8 cellular contexts compared by ENCODE assay signal in the genomic region with DNA sequence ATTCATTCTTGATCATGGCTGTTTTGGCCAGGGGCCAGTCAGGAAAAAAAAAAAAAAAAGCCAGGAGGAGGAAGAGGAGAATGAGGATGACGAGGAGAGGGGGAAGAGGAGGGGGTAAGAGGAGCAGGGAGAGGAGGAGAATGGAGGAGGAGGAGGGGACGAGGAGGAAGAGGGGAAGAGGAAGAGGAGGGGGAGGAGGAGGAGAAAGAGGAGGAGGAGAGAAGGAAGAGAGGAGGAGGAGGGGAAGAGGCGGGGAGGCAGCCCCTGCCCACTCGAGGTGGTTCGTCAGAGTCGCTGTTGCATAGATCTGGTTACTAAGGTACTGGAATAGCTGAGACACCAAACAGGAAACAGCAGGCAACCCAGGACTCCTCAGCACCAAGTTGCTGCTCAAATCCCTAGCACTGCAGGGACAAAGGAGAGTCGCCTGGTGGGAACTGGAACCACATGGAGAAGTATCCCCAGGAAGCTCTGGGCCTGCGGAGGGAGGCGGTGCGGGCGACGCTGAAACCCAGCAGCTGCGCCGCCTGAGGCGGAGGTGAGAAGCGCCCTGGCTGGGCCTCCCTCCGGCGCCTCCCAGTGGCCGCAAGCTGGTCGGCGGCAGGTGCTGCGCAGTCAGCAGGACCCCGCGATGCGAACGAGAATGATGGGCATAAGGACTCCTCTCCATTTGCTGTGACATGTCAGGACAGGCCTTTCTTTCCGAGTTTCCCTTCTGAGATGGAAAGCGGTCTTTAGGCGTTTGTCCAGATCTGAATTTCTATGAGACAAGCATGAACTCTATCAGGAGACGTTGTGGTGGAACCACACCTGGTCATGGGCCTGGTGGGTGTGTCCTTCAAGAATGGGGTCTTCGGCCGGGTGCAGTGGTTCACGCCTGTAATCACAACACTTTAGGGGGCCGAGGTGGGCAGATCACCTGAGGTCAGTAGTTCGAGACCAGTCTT. TPM values are rescaled to one million over a fixed set of nuclear protein-coding genes. Genes with fewer than 3 reads are reported as not detected.
A peak's percentile ranks its signal among the peaks of the same experiment; 100 is the strongest.
DNase-seq lines count a peak whose midpoint lies in the region; ATAC-seq and TF ChIP-seq lines count a peak whose summit lies in the region.

No MANE protein-coding gene starts in this region.

- peak; percentile 80 for ATAC-seq in GM19023 (IDR thresholded peaks at IDR 0.05; ENCODE audit: unreplicated experiment)
- ATAC-seq in Panc1: peak; percentile 97
- peak; percentile 92 to 93 for ATAC-seq in natural killer cell treated with Interleukin-12 subunit alpha and Interleukin-12 subunit beta and Interleukin-15 and Interleukin-18, amount 100 ng/mL, for 72 hours
- ATAC-seq in stimulated activated naive B cell treated with anti-CD40 and anti-IgM and Interleukin-4, amounts not matched to agents 10 μg/mL and 1 μg/mL and 100 μg/mL, for 72 hours (replicated peaks): peak; percentile 98

- H3K36me3 ChIP-seq in ACC112 (ENCODE audit: insufficient read depth, low read length) (no peaks in the 10 kb centered on the region), Panc1 (ENCODE audit: control insufficient read depth, insufficient read depth, low read length) (no peaks in the 10 kb centered on the region)

- peaks cover 25% of the 10 kb centered on the region for H3K4me1 ChIP-seq in ACC112 (ENCODE audit: control insufficient read depth, insufficient read depth, low read length, unreplicated experiment)
- H3K4me1 ChIP-seq in Panc1 (ENCODE audit: control insufficient read depth, insufficient read depth, low read length): no peaks in the 10 kb centered on the region

- DNase-seq in HK-2 (ENCODE audit: unreplicated experiment) (peak; percentile 50), Panc1 (ENCODE audit: low read depth, low spot score) (peak; percentile 32), fibroblast of pulmonary artery (ENCODE audit: low read depth) (peak; percentile 73)
- DNase-seq in activated T-helper 2 cell treated with anti-CD3 and anti-CD28 coated beads, Interferon-gamma antibody, Interleukin-2, Interleukin-4, amounts not matched to agents 10 μg/mL and 5 μg/mL and 100 μg/mL, durations not matched to agents 14 hours and 24 hours and 36 hours (ENCODE audit: low spot score): peak; percentile 68
- peak; percentile 80 for DNase-seq in natural killer cell treated with Interleukin-12 subunit alpha and Interleukin-12 subunit beta and Interleukin-15 and Interleukin-18, amount 100 ng/mL, for 72 hours (ENCODE audit: low spot score)
- peak; percentile 56 for DNase-seq in stimulated activated naive B cell treated with anti-CD40 and anti-IgM and Interleukin-4, amounts not matched to agents 10 μg/mL and 1 μg/mL and 100 μg/mL, for 72 hours

- H3K27me3 Mint-ChIP-seq in activated T-helper 2 cell treated with anti-CD3 and anti-CD28 coated beads, Interferon-gamma antibody, Interleukin-2, Interleukin-4, amounts not matched to agents 10 μg/mL and 5 μg/mL and 100 μg/mL, durations not matched to agents 14 hours and 24 hours and 36 hours (ENCODE audit: low read depth): peaks cover 12% of the 10 kb centered on the region
- H3K27me3 Mint-ChIP-seq in natural killer cell treated with Interleukin-12 subunit alpha and Interleukin-12 subunit beta and Interleukin-15 and Interleukin-18, amount 100 ng/mL, for 72 hours: no peaks in the 10 kb centered on the region
- peaks cover 0 to 14% of the 10 kb centered on the region in 2 donors for H3K27me3 Mint-ChIP-seq in stimulated activated naive B cell treated with anti-CD40 and anti-IgM and Interleukin-4, amounts not matched to agents 10 μg/mL and 1 μg/mL and 100 μg/mL, for 72 hours

- peak overlapping the region; percentile 80 for H2AFZ ChIP-seq in ACC112 (ENCODE audit: low read length, unreplicated experiment)

- H3K27ac ChIP-seq in ACC112 (ENCODE audit: low read depth, low read length) (peak overlapping the region; percentile 7; the same call in 1 of the 2 replicates), Panc1 (ENCODE audit: low read length) (no peak overlapping the region)

- CTCF ChIA-PET in Panc1 (lab: Charles Lee): interaction anchor here (0.6 to 2.3 kb wide), 5 partner anchors 10 to 141 kb away, joined by 3 to 26 read pairs (median 5); a partner anchor contains a TSS

- H3K79me2 ChIP-seq in ACC112 (ENCODE audit: control insufficient read depth, insufficient read depth, low read length, unreplicated experiment): no peaks in the 10 kb centered on the region

- TF ChIP-seq CTCF in Panc1 (IDR thresholded peaks at IDR 0.05): peak; percentile 95
- TF ChIP-seq CTCF in fibroblast of pulmonary artery (IDR thresholded peaks at IDR 0.05; ENCODE audit: low read length, missing control alignments): peak; percentile 96

- peaks cover 14% of the 10 kb centered on the region for H3K4me1 Mint-ChIP-seq in activated T-helper 2 cell treated with anti-CD3 and anti-CD28 coated beads, Interferon-gamma antibody, Interleukin-2, Interleukin-4, amounts not matched to agents 10 μg/mL and 5 μg/mL and 100 μg/mL, durations not matched to agents 14 hours and 24 hours and 36 hours (ENCODE audit: low read depth)
- H3K4me1 Mint-ChIP-seq in natural killer cell treated with Interleukin-12 subunit alpha and Interleukin-12 subunit beta and Interleukin-15 and Interleukin-18, amount 100 ng/mL, for 72 hours (ENCODE audit: low read depth in 2 of 2): peaks cover 4 to 10% of the 10 kb centered on the region in 2 donors
- peaks cover 9 to 15% of the 10 kb centered on the region in 2 donors for H3K4me1 Mint-ChIP-seq in stimulated activated naive B cell treated with anti-CD40 and anti-IgM and Interleukin-4, amounts not matched to agents 10 μg/mL and 1 μg/mL and 100 μg/mL, for 72 hours

- no TSS peak for BruUV-seq in Panc1 (replicated peaks; lab: Mats Ljungman, UMichigan)

- H3K27me3 ChIP-seq in ACC112 (ENCODE audit: insufficient read depth, low read length) (no peaks in the 10 kb centered on the region), Panc1 (ENCODE audit: control insufficient read depth, insufficient read depth, low read length) (0 out of 2 replicates have a peak, but pooled peaks cover 2% of the 10 kb centered on the region)

- intact Hi-C loops in Panc1 (cut with micrococcal nuclease; ENCODE audit: unreplicated experiment): loop anchor here (5.0 kb wide), 1 partner anchor 143 kb away; no protein-coding TSS in a partner anchor
- intact Hi-C loops in activated T-helper 2 cell treated with anti-CD3 and anti-CD28 coated beads, Interferon-gamma antibody, Interleukin-2, Interleukin-4, amounts not matched to agents 10 μg/mL and 5 μg/mL and 100 μg/mL, durations not matched to agents 14 hours and 24 hours and 36 hours (cut with micrococcal nuclease): loop anchor here (1.0 kb wide), 1 partner anchor 142 kb away; no protein-coding TSS in a partner anchor

- peak overlapping the region; percentile 40 for H3K4me3 Mint-ChIP-seq in activated T-helper 2 cell treated with anti-CD3 and anti-CD28 coated beads, Interferon-gamma antibody, Interleukin-2, Interleukin-4, amounts not matched to agents 10 μg/mL and 5 μg/mL and 100 μg/mL, durations not matched to agents 14 hours and 24 hours and 36 hours (ENCODE audit: low read depth)
- H3K4me3 Mint-ChIP-seq in natural killer cell treated with Interleukin-12 subunit alpha and Interleukin-12 subunit beta and Interleukin-15 and Interleukin-18, amount 100 ng/mL, for 72 hours: peak overlapping the region; percentile 34
- peak overlapping the region; percentile 63 to 75 for H3K4me3 Mint-ChIP-seq in stimulated activated naive B cell treated with anti-CD40 and anti-IgM and Interleukin-4, amounts not matched to agents 10 μg/mL and 1 μg/mL and 100 μg/mL, for 72 hours

- H3K4me3 ChIP-seq in ACC112 (ENCODE audit: low read depth, low read length) (peak overlapping the region; percentile 62), Panc1 (ENCODE audit: low read depth in 2 of 2, low read length in 2 of 2) (peak overlapping the region in 1 of 2 experiments; percentile 37; a peak in 2 of 4 replicates), fibroblast of pulmonary artery (replicated peaks; ENCODE audit: low read depth, low read length) (peak overlapping the region; percentile 37)

- H3K36me3 Mint-ChIP-seq in activated T-helper 2 cell treated with anti-CD3 and anti-CD28 coated beads, Interferon-gamma antibody, Interleukin-2, Interleukin-4, amounts not matched to agents 10 μg/mL and 5 μg/mL and 100 μg/mL, durations not matched to agents 14 hours and 24 hours and 36 hours (ENCODE audit: low read depth): no peaks in the 10 kb centered on the region
- H3K36me3 Mint-ChIP-seq in natural killer cell treated with Interleukin-12 subunit alpha and Interleukin-12 subunit beta and Interleukin-15 and Interleukin-18, amount 100 ng/mL, for 72 hours: no peaks in the 10 kb centered on the region
- no peaks in the 10 kb centered on the region for H3K36me3 Mint-ChIP-seq in stimulated activated naive B cell treated with anti-CD40 and anti-IgM and Interleukin-4, amounts not matched to agents 10 μg/mL and 1 μg/mL and 100 μg/mL, for 72 hours

- H3K27ac Mint-ChIP-seq in activated T-helper 2 cell treated with anti-CD3 and anti-CD28 coated beads, Interferon-gamma antibody, Interleukin-2, Interleukin-4, amounts not matched to agents 10 μg/mL and 5 μg/mL and 100 μg/mL, durations not matched to agents 14 hours and 24 hours and 36 hours: no peak overlapping the region
- H3K27ac Mint-ChIP-seq in natural killer cell treated with Interleukin-12 subunit alpha and Interleukin-12 subunit beta and Interleukin-15 and Interleukin-18, amount 100 ng/mL, for 72 hours: peak overlapping the region in 1 of 2 donors; percentile 67
- peak overlapping the region; percentile 65 for H3K27ac Mint-ChIP-seq in stimulated activated naive B cell treated with anti-CD40 and anti-IgM and Interleukin-4, amounts not matched to agents 10 μg/mL and 1 μg/mL and 100 μg/mL, for 72 hours

- H3K9me3 Mint-ChIP-seq in activated T-helper 2 cell treated with anti-CD3 and anti-CD28 coated beads, Interferon-gamma antibody, Interleukin-2, Interleukin-4, amounts not matched to agents 10 μg/mL and 5 μg/mL and 100 μg/mL, durations not matched to agents 14 hours and 24 hours and 36 hours: no peaks in the 10 kb centered on the region
- no peaks in the 10 kb centered on the region for H3K9me3 Mint-ChIP-seq in natural killer cell treated with Interleukin-12 subunit alpha and Interleukin-12 subunit beta and Interleukin-15 and Interleukin-18, amount 100 ng/mL, for 72 hours
- H3K9me3 Mint-ChIP-seq in stimulated activated naive B cell treated with anti-CD40 and anti-IgM and Interleukin-4, amounts not matched to agents 10 μg/mL and 1 μg/mL and 100 μg/mL, for 72 hours: no peaks in the 10 kb centered on the region

- POLR2A ChIA-PET in Panc1 (lab: Charles Lee): interaction anchor here (0.6 kb wide), 1 partner anchor 136 kb away, joined by 3 read pairs; no protein-coding TSS in a partner anchor

- in situ Hi-C loops in Panc1 (cut with HindIII; ENCODE audit: low pct_unique_long_range_greater_than_20kb, low sequenced_read_pairs): no loop called here

- H3K9me3 ChIP-seq in Panc1 (ENCODE audit: control insufficient read depth, insufficient read depth, low read depth, low read length): no peaks in the 10 kb centered on the region

RNA-seq across cellular contexts. Expression of a gene that starts 17.5 kb away (rescaled TPM):
- not detected for total RNA-seq in Panc1 (2021; ENCODE audit: unreplicated experiment)
- polyA plus RNA-seq in Panc1 (2012; ENCODE audit: insufficient read length): not detected
- total RNA-seq in activated T-helper 2 cell treated with anti-CD3 and anti-CD28 coated beads, Interferon-gamma antibody, Interleukin-2, Interleukin-4, amounts not matched to agents 10 μg/mL and 5 μg/mL and 100 μg/mL, durations not matched to agents 14 hours and 24 hours and 36 hours: not detected in 2 replicates
- total RNA-seq in natural killer cell treated with Interleukin-12 subunit alpha and Interleukin-12 subunit beta and Interleukin-15 and Interleukin-18, amount 100 ng/mL, for 72 hours: not detected
